ENCODE assay signal across 8 cellular contexts in genomic region chr1:8047686-8048522, GRCh38. TPM values are rescaled to one million over a fixed set of nuclear protein-coding genes. Genes with fewer than 3 reads are reported as not detected.
A peak's percentile ranks its signal among the peaks of the same experiment; 100 is the strongest.
DNase-seq lines count a peak whose midpoint lies in the region; ATAC-seq, FAIRE-seq and TF ChIP-seq lines count a peak whose summit lies in the region.

No MANE protein-coding gene starts in this region.

- TF ChIP-seq EP300 in ovary (IDR thresholded peaks at IDR 0.05), result no peak

- CTCF ChIA-PET in CD4-positive, alpha-beta memory T cell (lab: Charles Lee; ENCODE audit: partially characterized antibody), result no interaction called here

- H3K36me3 Mint-ChIP-seq in HFFc6 (ENCODE audit: low read depth), result no peaks in the 10 kb centered on the region
- no peaks in the 10 kb centered on the region for H3K36me3 Mint-ChIP-seq in activated T-helper 17 cell treated with anti-CD3 and anti-CD28 coated beads, Interleukin-2, amount 50 U/mL, for 72 hours (ENCODE audit: low read depth)
- H3K36me3 Mint-ChIP-seq in CD4-positive, alpha-beta memory T cell, result no peaks in the 10 kb centered on the region

- DNase-seq in HFFc6 (peak; percentile 74), heart right ventricle (peak in 1 of 2 donors; percentile 43), stromal cell of bone marrow (ENCODE audit: low read depth) (peak; percentile 84), ovary (no peak), retina (no peak)
- DNase-seq in CD4-positive, alpha-beta memory T cell, result no peak

- H3K27me3 Mint-ChIP-seq in HFFc6 (ENCODE audit: insufficient read depth), result peaks cover 2% of the 10 kb centered on the region; the same call in 1 of the 2 replicates
- H3K27me3 Mint-ChIP-seq in activated T-helper 17 cell treated with anti-CD3 and anti-CD28 coated beads, Interleukin-2, amount 50 U/mL, for 72 hours, result peaks cover 9% of the 10 kb centered on the region
- peaks cover 3% of the 10 kb centered on the region in 2 donors for H3K27me3 Mint-ChIP-seq in CD4-positive, alpha-beta memory T cell

- H3K4me1 ChIP-seq in heart right ventricle (peaks cover 0 to 30% (median 3%) of the 10 kb centered on the region in 9 donors), ovary (ENCODE audit: insufficient read depth) (no peaks in the 10 kb centered on the region)
- H3K4me1 ChIP-seq in CD4-positive, alpha-beta memory T cell (ENCODE audit: insufficient read depth, low read length), result no peaks in the 10 kb centered on the region

- H3K27ac ChIP-seq in heart right ventricle (peak overlapping the region; percentile 15 to 81 (median 58)), ovary (no peak overlapping the region)
- no peak overlapping the region for H3K27ac ChIP-seq in CD4-positive, alpha-beta memory T cell (ENCODE audit: low read depth, low read length)

- POLR2A ChIA-PET in CD4-positive, alpha-beta memory T cell (lab: Charles Lee; ENCODE audit: partially characterized antibody), result no interaction called here

- TF ChIP-seq CTCF in HFFc6 (IDR thresholded peaks at IDR 0.05), result no peak
- no peak for TF ChIP-seq CTCF in heart right ventricle (IDR thresholded peaks at IDR 0.05)
- no peak for TF ChIP-seq CTCF in ovary (IDR thresholded peaks at IDR 0.05)

- H3K4me1 Mint-ChIP-seq in HFFc6 (ENCODE audit: low read depth), result peaks cover 33% of the 10 kb centered on the region
- H3K4me1 Mint-ChIP-seq in activated T-helper 17 cell treated with anti-CD3 and anti-CD28 coated beads, Interleukin-2, amount 50 U/mL, for 72 hours, result peaks cover 9% of the 10 kb centered on the region
- no peaks in the 10 kb centered on the region for H3K4me1 Mint-ChIP-seq in CD4-positive, alpha-beta memory T cell

- intact Hi-C loops in heart right ventricle (cut with DNase I), result loop anchor here in 1 of 10 donors (10.0 kb wide), 1 partner anchor 87 kb away; no protein-coding TSS in a partner anchor
- intact Hi-C loops in CD4-positive, alpha-beta memory T cell (cut with micrococcal nuclease), result no loop called here
- intact Hi-C loops in ovary (cut with DNase I), result no loop called here

- H3K4me3 ChIP-seq in heart right ventricle (no peak overlapping the region), ovary (no peak overlapping the region)
- no peak overlapping the region for H3K4me3 ChIP-seq in CD4-positive, alpha-beta memory T cell (ENCODE audit: low read length in 2 of 2)

- no peak for TF ChIP-seq POLR2A in ovary (IDR thresholded peaks at IDR 0.05)

- H3K4me3 Mint-ChIP-seq in HFFc6, result peak overlapping the region; percentile 46
- no peak overlapping the region for H3K4me3 Mint-ChIP-seq in activated T-helper 17 cell treated with anti-CD3 and anti-CD28 coated beads, Interleukin-2, amount 50 U/mL, for 72 hours
- no peak overlapping the region for H3K4me3 Mint-ChIP-seq in CD4-positive, alpha-beta memory T cell

- peak; percentile 3 for FAIRE-seq in TTC549 (lab: Jason Lieb, UNC)

- H3K27ac Mint-ChIP-seq in HFFc6, result peak overlapping the region; percentile 69
- no peak overlapping the region for H3K27ac Mint-ChIP-seq in activated T-helper 17 cell treated with anti-CD3 and anti-CD28 coated beads, Interleukin-2, amount 50 U/mL, for 72 hours
- H3K27ac Mint-ChIP-seq in CD4-positive, alpha-beta memory T cell, result peak overlapping the region in 1 of 7 donors; percentile 41

- H3K9me3 ChIP-seq in heart right ventricle (no peaks in the 10 kb centered on the region), ovary (no peaks in the 10 kb centered on the region)
- no peaks in the 10 kb centered on the region for H3K9me3 ChIP-seq in CD4-positive, alpha-beta memory T cell (ENCODE audit: control insufficient read depth in 1 of 2, low read length in 2 of 2)

- H3K27me3 ChIP-seq in heart right ventricle, result no peaks in the 10 kb centered on the region
- no peaks in the 10 kb centered on the region for H3K27me3 ChIP-seq in CD4-positive, alpha-beta memory T cell (ENCODE audit: insufficient read depth, low read length)
- no peaks in the 10 kb centered on the region for H3K27me3 ChIP-seq in ovary

- H3K9me3 Mint-ChIP-seq in HFFc6, result no peaks in the 10 kb centered on the region
- no peaks in the 10 kb centered on the region for H3K9me3 Mint-ChIP-seq in activated T-helper 17 cell treated with anti-CD3 and anti-CD28 coated beads, Interleukin-2, amount 50 U/mL, for 72 hours
- peaks cover 0 to 5% (median 0%) of the 10 kb centered on the region in 8 donors for H3K9me3 Mint-ChIP-seq in CD4-positive, alpha-beta memory T cell

- WGBS in heart right ventricle, 2 donors, result 40 to 53% methylated on average over 7 of the region's 7 CpGs
- 61 to 66% (median 65%) methylated on average over 7 of the region's 7 CpGs for WGBS in ovary, 3 donors

- H3K36me3 ChIP-seq in heart right ventricle (no peaks in the 10 kb centered on the region), ovary (no peaks in the 10 kb centered on the region)
- H3K36me3 ChIP-seq in CD4-positive, alpha-beta memory T cell (ENCODE audit: insufficient read depth, low read length), result no peaks in the 10 kb centered on the region

- peak in 7 of 8 donors; percentile 88 to 95 (median 93) for ATAC-seq in heart right ventricle
- ATAC-seq in activated T-helper 17 cell treated with anti-CD3 and anti-CD28 coated beads, Interleukin-2, amount 50 U/mL, for 72 hours (replicated peaks), result no peak

RNA-seq across cellular contexts. Expression of gene ERRFI1, which starts 21.8 kb away (rescaled TPM):
- 10 to 100 TPM; 15.8 to 25.5 (median 19.0) TPM for total RNA-seq in HFFc6 (2021; fragmentation: NEBNext Ultra II Directional; extraction: Animal tissue kit (Norgen Biotek cat#: 25700))
- total RNA-seq in heart right ventricle, result 10 to 100 TPM in 5 of 10 donors, 1 to 10 TPM in 5; 5.8 to 15.9 (median 10.0) TPM
- polyA plus RNA-seq in heart right ventricle, result 10 to 100 TPM in 1 of 2 donors, 1 to 10 TPM in 1; 6.5 to 17.5 TPM
- 1 to 10 TPM; 1.8 to 3.1 TPM for total RNA-seq in activated T-helper 17 cell treated with anti-CD3 and anti-CD28 coated beads, Interleukin-2, amount 50 U/mL, for 72 hours
- 1 to 10 TPM; 1.0 TPM for total RNA-seq in CD4-positive, alpha-beta memory T cell
- under 1 TPM; 0.18 to 0.73 TPM for polyA plus RNA-seq in CD4-positive, alpha-beta memory T cell
- 100 to 1,000 TPM in 5 of 7 donors, 10 to 100 TPM in 2; 61.3 to 256 (median 110) TPM for total RNA-seq in ovary
- 10 to 100 TPM; 72.2 to 94.1 TPM for polyA plus RNA-seq in ovary

Comparison
In these comparisons a context has a peak if more than half of its experiments do, and no peak if none do; other contexts are left out.
1. DNase-seq: peak in HFFc6 (single experiment) and stromal cell of bone marrow (single experiment); none in CD4-positive, alpha-beta memory T cell (0 of 5), ovary (0 of 5) and retina (single experiment).
2. H3K27ac ChIP-seq: peak in heart right ventricle (10 of 10); none in CD4-positive, alpha-beta memory T cell (single experiment) and ovary (0 of 2).